ENCODE assay signal across 6 cellular contexts in the genomic region with DNA sequence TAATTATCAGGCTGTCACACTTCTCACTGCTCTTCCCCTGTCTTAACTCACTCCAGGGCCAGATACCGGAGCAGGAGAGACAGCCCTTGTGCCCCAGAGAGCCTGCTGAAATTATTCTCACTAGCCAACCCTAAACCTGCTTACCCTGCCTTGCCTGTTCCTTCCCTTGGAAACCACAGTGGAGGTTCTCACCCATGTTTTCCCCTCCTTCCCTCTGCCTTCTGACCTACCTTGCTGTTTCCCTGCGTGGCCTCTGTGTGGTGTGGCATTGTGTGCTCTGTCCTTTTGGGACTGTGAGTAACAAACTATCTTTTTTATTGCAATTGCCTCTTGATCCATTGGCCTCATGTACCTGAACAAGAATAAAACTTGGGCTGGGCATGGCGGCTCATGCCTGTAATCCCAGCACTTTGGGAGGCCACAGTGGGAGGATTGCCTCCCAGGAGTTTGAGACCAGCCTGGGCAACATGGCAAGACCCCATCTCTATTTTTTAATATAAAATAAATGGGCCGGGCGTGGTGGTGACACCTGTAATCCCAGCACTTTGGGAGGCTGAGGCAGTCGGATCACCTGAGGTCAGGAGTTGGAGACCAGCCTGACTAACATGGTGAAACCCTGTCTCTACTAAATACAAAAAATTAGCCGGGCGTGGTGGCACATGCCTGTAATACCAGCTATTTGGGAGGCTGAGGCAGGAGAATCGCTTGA. TPM values are rescaled to one million over a fixed set of nuclear protein-coding genes. Genes with fewer than 3 reads are reported as not detected.
DNase-seq lines count a peak whose midpoint lies in the region; ATAC-seq, FAIRE-seq and TF ChIP-seq lines count a peak whose summit lies in the region.
"Not testable (repeated sequence)": the region's sequence is repeated elsewhere in the genome, so short reads cannot be mapped to it uniquely, and the experiment has no call there.

No MANE protein-coding gene starts in this region.

- H3K23me2 ChIP-seq in H1 (ENCODE audit: low read depth, low read length) = not testable (repeated sequence)

- H4K8ac ChIP-seq in H1 (ENCODE audit: extremely low read depth, insufficient read depth, low read length) = not testable (repeated sequence)

- not testable (repeated sequence) for H3K4me3 ChIP-seq in PC-3 (ENCODE audit: low read length); H1 (ENCODE audit: extremely low read depth in 1 of 4, insufficient read depth in 2 of 4, low read depth in 3 of 4, low read length in 4 of 4); esophagus (ENCODE audit: low read depth in 1 of 2, low read length in 2 of 2); keratinocyte (ENCODE audit: control insufficient read depth in 2 of 3, extremely low read depth in 1 of 3, insufficient read depth in 2 of 3, low read depth in 1 of 3, low read length in 3 of 3)

- H3K9ac ChIP-seq in PC-3 (ENCODE audit: low read length); H1 (replicated peaks in 1 of 4; ENCODE audit: extremely low read depth in 1 of 4, low read depth in 3 of 4, low read length in 3 of 4); keratinocyte (ENCODE audit: control insufficient read depth, extremely low read depth, insufficient read depth, low read length): not testable (repeated sequence)

- H4K5ac ChIP-seq in H1 (ENCODE audit: insufficient read length, low read depth, low read length) = not testable (repeated sequence)

- 81% methylated on average over 9 of the region's 9 CpGs; no CpG with 5 or more reads in 1 of the 2 experiments for WGBS in H1 (ENCODE audit: extremely low coverage in 1 of 2, insufficient coverage in 1 of 2, insufficient read length in 1 of 2, insufficient replicate concordance in 2 of 2, low coverage in 1 of 2, low lambda C conversion rate in 2 of 2, missing lambda C conversion rate in 1 of 2), 2 experiments
- 72 to 76% methylated on average over 9 of the region's 9 CpGs for WGBS in esophagus, 2 donors

- 0 out of 2 replicates have a peak overlapping the region, but pooled peaks have one; percentile 16 for H2BK5ac ChIP-seq in H1 (ENCODE audit: low read depth, low read length)

- TF ChIP-seq CTCF in PC-3 (conservative IDR thresholded peaks at IDR 0.05; ENCODE audit: low read depth, low read length); H1 (IDR thresholded peaks at IDR 0.05; ENCODE audit: control extremely low read depth in 1 of 3, insufficient read depth in 1 of 3, low read depth in 1 of 3, low read length in 3 of 3); keratinocyte (optimal IDR thresholded peaks at IDR 0.05 in 1 of 3, IDR thresholded peaks at IDR 0.05 in 1 of 3, conservative IDR thresholded peaks at IDR 0.05 in 1 of 3; ENCODE audit: extremely low read depth in 1 of 3, insufficient read depth in 2 of 3, low read length in 3 of 3): not testable (repeated sequence)

- not testable (repeated sequence) for H2BK20ac ChIP-seq in H1 (ENCODE audit: low read length)

- H2AFZ ChIP-seq in PC-3 (ENCODE audit: low read length); H1 (ENCODE audit: low read length): not testable (repeated sequence)
- peak overlapping the region; percentile 29 for H2AFZ ChIP-seq in keratinocyte (ENCODE audit: control insufficient read depth, low read length)

- not testable (repeated sequence) for H4K20me1 ChIP-seq in PC-3 (ENCODE audit: low read length); H1 (replicated peaks in 1 of 2; ENCODE audit: control insufficient read depth in 1 of 2, insufficient read depth in 2 of 2, low read length in 2 of 2); keratinocyte (ENCODE audit: control insufficient read depth, extremely low read depth, insufficient read depth, low read length)

- ATAC-seq in PC-3 = not testable (repeated sequence)

- not testable (repeated sequence) for H3K9me2 ChIP-seq in PC-3 (replicated peaks; ENCODE audit: low read length)

- POLR2A ChIA-PET in PC-3 (lab: Charles Lee; ENCODE audit: unreplicated experiment); H1 (lab: Charles Lee; ENCODE audit: partially characterized antibody): not testable (repeated sequence)

- H3K4me1 ChIP-seq in PC-3 (ENCODE audit: insufficient read depth, low read length) = peaks cover 11% of the 10 kb centered on the region
- not testable (repeated sequence) for H3K4me1 ChIP-seq in H1 (replicated peaks in 1 of 4; ENCODE audit: control insufficient read depth in 3 of 4, insufficient read depth in 4 of 4, low read length in 3 of 4); esophagus (ENCODE audit: control insufficient read depth in 2 of 2, insufficient read depth in 2 of 2, low read length in 1 of 2); keratinocyte (ENCODE audit: control insufficient read depth, extremely low read depth, insufficient read depth, low read length)

- H3K79me1 ChIP-seq in H1 (ENCODE audit: low read depth, low read length) = not testable (repeated sequence)

- not testable (repeated sequence) for H2AK5ac ChIP-seq in H1 (ENCODE audit: low read depth, low read length)

- DNase-seq in ELF-1 (ENCODE audit: low read depth, low spot score) (peak; percentile 33), PC-3 (peak; percentile 14), mesenteric fat pad (ENCODE audit: low spot score) (peak; percentile 57)
- not testable (repeated sequence) for DNase-seq in H1 (ENCODE audit: low read depth in 1 of 2, low spot score in 2 of 2); keratinocyte (ENCODE audit: low read depth, low spot score)

- BruUV-seq in PC-3 (replicated peaks; lab: Mats Ljungman, UMichigan) = not testable (repeated sequence)

- H3K23ac ChIP-seq in H1 (ENCODE audit: insufficient read length) = not testable (repeated sequence)

- not testable (repeated sequence) for TF ChIP-seq EP300 in H1 (IDR thresholded peaks at IDR 0.05; ENCODE audit: borderline replicate concordance in 1 of 2, low read depth in 2 of 2, low read length in 2 of 2)

- not testable (repeated sequence) for H3K4me2 ChIP-seq in PC-3 (ENCODE audit: low read length); H1 (ENCODE audit: insufficient read depth in 1 of 2, low read depth in 2 of 2, low read length in 2 of 2); keratinocyte (ENCODE audit: control insufficient read depth, extremely low read depth, insufficient read depth, low read depth, low read length)

- H3K27me3 ChIP-seq in PC-3 (ENCODE audit: low read length); H1 (replicated peaks in 1 of 4; ENCODE audit: control insufficient read depth in 3 of 4, extremely low read depth in 1 of 4, insufficient read depth in 3 of 4, low read length in 3 of 4); esophagus (ENCODE audit: control insufficient read depth in 1 of 2, insufficient read depth in 2 of 2, low read length in 2 of 2); keratinocyte (ENCODE audit: control insufficient read depth, extremely low read depth, insufficient read depth, low read length): not testable (repeated sequence)

- dilution Hi-C loops in keratinocyte (cut with MboI; ENCODE audit: extremely low pct_ligation_motif_present, low sequenced_read_pairs) = not testable (repeated sequence)

- H3F3A ChIP-seq in PC-3 (ENCODE audit: low read length, unreplicated experiment) = not testable (repeated sequence)

- not testable (repeated sequence) for H2BK12ac ChIP-seq in H1 (ENCODE audit: low read depth, low read length)

- H2BK120ac ChIP-seq in H1 (replicated peaks; ENCODE audit: low read depth, low read length) = not testable (repeated sequence)

- H3K36me3 ChIP-seq in PC-3 (ENCODE audit: low read depth, low read length); H1 (ENCODE audit: control insufficient read depth in 2 of 4, insufficient read depth in 4 of 4, low read length in 3 of 4); esophagus (ENCODE audit: control insufficient read depth in 2 of 2, insufficient read depth in 2 of 2, low read length in 1 of 2); keratinocyte (ENCODE audit: control insufficient read depth in 2 of 2, extremely low read depth in 1 of 2, insufficient read depth in 2 of 2, low read length in 2 of 2): not testable (repeated sequence)

- H3K79me2 ChIP-seq in PC-3 (ENCODE audit: low read length); H1 (ENCODE audit: control insufficient read depth in 1 of 2, insufficient read depth in 2 of 2, low read length in 2 of 2); keratinocyte (ENCODE audit: control insufficient read depth, insufficient read depth, low read length): not testable (repeated sequence)

- FAIRE-seq in H1 (lab: Jason Lieb, UNC); keratinocyte (lab: Jason Lieb, UNC): not testable (repeated sequence)

- not testable (repeated sequence) for H3K27ac ChIP-seq in PC-3 (ENCODE audit: low read length); H1 (ENCODE audit: low read depth, low read length); keratinocyte (ENCODE audit: control insufficient read depth, insufficient read depth, low read length)
- H3K27ac ChIP-seq in esophagus (ENCODE audit: low read depth in 2 of 2, low read length in 1 of 2) = peak overlapping the region; percentile 60 to 88

- H3K14ac ChIP-seq in H1 (ENCODE audit: insufficient read length) = not testable (repeated sequence)

- not testable (repeated sequence) for H3K4ac ChIP-seq in H1 (replicated peaks; ENCODE audit: insufficient read length, low read depth, low read length)

- not testable (repeated sequence) for H3K9me3 ChIP-seq in PC-3 (ENCODE audit: low read length); H1 (ENCODE audit: insufficient read depth in 2 of 2, low read depth in 1 of 2, low read length in 1 of 2); esophagus (ENCODE audit: control insufficient read depth in 2 of 2, insufficient read depth in 1 of 2, low read depth in 1 of 2, low read length in 1 of 2); keratinocyte (ENCODE audit: control insufficient read depth, low read depth, low read length)

- intact Hi-C loops in PC-3 (cut with micrococcal nuclease) = not testable (repeated sequence)

- H3K56ac ChIP-seq in H1 (replicated peaks; ENCODE audit: insufficient read length, low read depth, low read length) = not testable (repeated sequence)

- H3K9me1 ChIP-seq in keratinocyte (ENCODE audit: control insufficient read depth, extremely low read depth, insufficient read depth, low read length) = not testable (repeated sequence)

- H4K91ac ChIP-seq in H1 (replicated peaks; ENCODE audit: insufficient read length, low read length) = not testable (repeated sequence)

- TF ChIP-seq POLR2A in H1 (IDR thresholded peaks at IDR 0.05; ENCODE audit: control extremely low read depth in 1 of 2, low read depth in 2 of 2, low read length in 2 of 2) = not testable (repeated sequence)

- H2BK15ac ChIP-seq in H1 (ENCODE audit: low read length) = not testable (repeated sequence)

- not testable (repeated sequence) for TF ChIP-seq RAD21 in H1 (IDR thresholded peaks at IDR 0.05 in 1 of 2, conservative IDR thresholded peaks at IDR 0.05 in 1 of 2; ENCODE audit: low read depth in 2 of 2, low read length in 2 of 2)

- not testable (repeated sequence) for H3K18ac ChIP-seq in H1 (ENCODE audit: extremely low read depth, low read length)

- CTCF ChIA-PET in PC-3 (lab: Charles Lee) = not testable (repeated sequence)
- CTCF ChIA-PET in H1 (lab: Charles Lee; ENCODE audit: partially characterized antibody) = interaction anchor here (0.6 kb wide), 1 partner anchor 89 kb away, joined by 3 read pairs; no protein-coding TSS in a partner anchor

RNA-seq across cellular contexts. Expression of a gene that starts 42.2 kb away (rescaled TPM):
- total RNA-seq in PC-3 (2014; rRNA removed) (7.5 and 7.6 TPM in 2 replicates), mesenteric fat pad (18.6 TPM)
- 7.9 and 8.4 TPM in 2 replicates for total RNA-seq in H1 (2021; fragmentation: NEBNext Ultra II Directional; extraction: Animal tissue kit (Norgen Biotek cat#: 25700))
- polyA plus RNA-seq in H1 (2011; rRNA removed) (2.2 and 4.9 TPM in 2 replicates), esophagus (1 to 10 TPM; 7.8 to 8.6 TPM), keratinocyte (9.0 to 15.4 TPM (median 10.9 TPM) in 3 replicates)
- polyA plus RNA-seq in H1 (2011; cell fraction: cytosol; rRNA removed) = 5.3 TPM
- polyA plus RNA-seq in H1 (2011; cell fraction: nucleus; rRNA removed) = 1.9 TPM
- 4.5 to 7.3 TPM (median 5.5 TPM) in 4 replicates for polyA plus RNA-seq in H1 (2012, experiment 1 of 2)
- polyA plus RNA-seq in H1 (2012, experiment 2 of 2) = 1.4 TPM
- polyA plus RNA-seq in H1 (2013, experiment 1 of 2) = 7.3 TPM
- 7.1 TPM for polyA plus RNA-seq in H1 (2013, experiment 2 of 2)
- polyA minus RNA-seq in H1 (2011; rRNA and poly(A)+ RNA removed) = 4.7 and 6.6 TPM in 2 replicates
- 2.5 TPM for polyA minus RNA-seq in H1 (2011; cell fraction: cytosol; rRNA and poly(A)+ RNA removed)
- polyA minus RNA-seq in H1 (2011; cell fraction: nucleus; rRNA and poly(A)+ RNA removed) = 7.7 TPM
- polyA plus RNA-seq in keratinocyte (2011; ENCODE audit: low read depth) = 42.8 TPM
- polyA plus RNA-seq in keratinocyte (2011; cell fraction: cytosol; rRNA removed) = 6.3 and 13.7 TPM in 2 replicates
- polyA plus RNA-seq in keratinocyte (2011; cell fraction: nucleus; rRNA removed) = 17.9 and 21.1 TPM in 2 replicates
- 7.8 and 11.8 TPM in 2 replicates for polyA plus RNA-seq in keratinocyte (2012; ENCODE audit: low replicate concordance)
- polyA minus RNA-seq in keratinocyte = 0.59 to 10.1 TPM (median 6.5 TPM) in 3 replicates
- 3.1 TPM for polyA minus RNA-seq in keratinocyte (2011; cell fraction: cytosol; rRNA and poly(A)+ RNA removed)
- 5.7 and 12.8 TPM in 2 replicates for polyA minus RNA-seq in keratinocyte (2011; cell fraction: nucleus; rRNA and poly(A)+ RNA removed)

RNA-seq across cellular contexts. Expression of a gene that starts 52.9 kb away (rescaled TPM):
- total RNA-seq in PC-3 (2014; rRNA removed) (32.6 and 34.7 TPM in 2 replicates), mesenteric fat pad (74.2 TPM)
- 159 and 171 TPM in 2 replicates for total RNA-seq in H1 (2021; fragmentation: NEBNext Ultra II Directional; extraction: Animal tissue kit (Norgen Biotek cat#: 25700))
- polyA plus RNA-seq in H1 (2011; rRNA removed) (25.0 and 41.2 TPM in 2 replicates), esophagus (10 to 100 TPM; 15.8 to 26.3 TPM), keratinocyte (21.9 to 51.3 TPM (median 37.6 TPM) in 3 replicates)
- 54.0 TPM for polyA plus RNA-seq in H1 (2011; cell fraction: cytosol; rRNA removed)
- 32.8 TPM for polyA plus RNA-seq in H1 (2011; cell fraction: nucleus; rRNA removed)
- 63.6 to 124 TPM (median 74.4 TPM) in 4 replicates for polyA plus RNA-seq in H1 (2012, experiment 1 of 2)
- 6.0 TPM for polyA plus RNA-seq in H1 (2012, experiment 2 of 2)
- polyA plus RNA-seq in H1 (2013, experiment 1 of 2) = 95.1 TPM
- polyA plus RNA-seq in H1 (2013, experiment 2 of 2) = 90.5 TPM
- polyA minus RNA-seq in H1 (2011; rRNA and poly(A)+ RNA removed) = 125 and 198 TPM in 2 replicates
- 86.2 TPM for polyA minus RNA-seq in H1 (2011; cell fraction: cytosol; rRNA and poly(A)+ RNA removed)
- polyA minus RNA-seq in H1 (2011; cell fraction: nucleus; rRNA and poly(A)+ RNA removed) = 221 TPM
- polyA plus RNA-seq in keratinocyte (2011; ENCODE audit: low read depth) = 122 TPM
- polyA plus RNA-seq in keratinocyte (2011; cell fraction: cytosol; rRNA removed) = 12.2 and 26.5 TPM in 2 replicates
- polyA plus RNA-seq in keratinocyte (2011; cell fraction: nucleus; rRNA removed) = 59.0 and 83.6 TPM in 2 replicates
- polyA plus RNA-seq in keratinocyte (2012; ENCODE audit: low replicate concordance) = 23.0 and 55.5 TPM in 2 replicates
- polyA minus RNA-seq in keratinocyte = 9.8 to 72.2 TPM (median 39.1 TPM) in 3 replicates
- 21.5 TPM for polyA minus RNA-seq in keratinocyte (2011; cell fraction: cytosol; rRNA and poly(A)+ RNA removed)
- 64.6 and 123 TPM in 2 replicates for polyA minus RNA-seq in keratinocyte (2011; cell fraction: nucleus; rRNA and poly(A)+ RNA removed)
